In genomic region chr12:123389560-123390351, GRCh38 we compare ENCODE assay signal across 8 cellular contexts. TPM values are rescaled to one million over a fixed set of nuclear protein-coding genes. Genes with fewer than 3 reads are reported as not detected.
DNase-seq lines count a peak whose midpoint lies in the region; ATAC-seq and TF ChIP-seq lines count a peak whose summit lies in the region.

No MANE protein-coding gene starts in this region.

- H3K14ac ChIP-seq in IMR-90 (replicated peaks; ENCODE audit: low read depth, low read length): peak overlapping the region; percentile 81

- POLR2A ChIA-PET in IMR-90 (lab: Charles Lee; ENCODE audit: unreplicated experiment): no interaction called here

- H2BK120ac ChIP-seq in IMR-90 (ENCODE audit: low read depth, low read length): peak overlapping the region; percentile 15; the same call in 1 of the 2 replicates

- H4K20me1 ChIP-seq in IMR-90 (ENCODE audit: insufficient read depth, low read length): peaks cover 22% of the 10 kb centered on the region

- no peak overlapping the region for H4K91ac ChIP-seq in IMR-90 (ENCODE audit: insufficient read depth, low read depth, low read length)

- H3K9ac ChIP-seq in IMR-90 (ENCODE audit: low read depth, low read length): peak overlapping the region; percentile 58

- in situ Hi-C loops in ACHN (cut with HindIII; ENCODE audit: low pct_ligation_motif_present, low pct_unique_long_range_greater_than_20kb, low sequenced_read_pairs) (no loop called here), IMR-90 (cut with MboI; ENCODE audit: low sequenced_read_pairs) (no loop called here)

- ATAC-seq in GM18858 (IDR thresholded peaks at IDR 0.05; ENCODE audit: unreplicated experiment) (peak; percentile 4), IMR-90 (ENCODE audit: low read depth) (peak; percentile 30), GM21717 (IDR thresholded peaks at IDR 0.05; ENCODE audit: unreplicated experiment) (no peak)

- H3K23ac ChIP-seq in IMR-90 (ENCODE audit: low read depth, low read length): peak overlapping the region; percentile 79

- CTCF ChIA-PET in IMR-90 (lab: Yijun Ruan, JAX): interaction anchor here (0.5 kb wide), 1 partner anchor 10 kb away, joined by 3 read pairs; no protein-coding TSS in a partner anchor

- intact Hi-C loops in IMR-90 (cut with micrococcal nuclease): loop anchor here (5.0 to 10.0 kb wide), 2 partner anchors 43 to 415 kb away; partner anchors contain the start of gene OGFOD2

- BruUV-seq in IMR-90 (replicated peaks; lab: Mats Ljungman, UMichigan): no TSS peak

- peak overlapping the region; percentile 85 for H2AFZ ChIP-seq in IMR-90 (replicated peaks; ENCODE audit: low read length, poor library complexity)

- H3K4me1 ChIP-seq in IMR-90 (ENCODE audit: control insufficient read depth, insufficient read depth, low read length) (peaks cover 13% of the 10 kb centered on the region), neutrophil (ENCODE audit: control insufficient read depth in 1 of 2, insufficient read depth in 1 of 2, low read depth in 1 of 2, low read length in 1 of 2) (peaks cover 58 to 63% of the 10 kb centered on the region in 2 experiments)

- no peak overlapping the region for H2BK15ac ChIP-seq in IMR-90 (ENCODE audit: low read depth, low read length)

- H3K9me1 ChIP-seq in IMR-90 (ENCODE audit: insufficient read depth, low read length): peaks cover 18% of the 10 kb centered on the region; the same call in 1 of the 2 replicates

- dilution Hi-C loops in IMR-90 (cut with HindIII; ENCODE audit: low sequenced_read_pairs, unreplicated experiment): no loop called here

- no peak overlapping the region for H4K5ac ChIP-seq in IMR-90 (ENCODE audit: low read depth, low read length)

- H4K8ac ChIP-seq in IMR-90 (ENCODE audit: low read depth in 2 of 2, low read length in 2 of 2): peak overlapping the region in 1 of 2 experiments; percentile 63; a peak in 1 of 4 replicates

- no peak for TF ChIP-seq RAD21 in IMR-90 (IDR thresholded peaks at IDR 0.05; ENCODE audit: low read length)

- H3K4me3 ChIP-seq in IMR-90 (ENCODE audit: insufficient read depth, low read depth, low read length) (peak overlapping the region; percentile 78), foreskin fibroblast (ENCODE audit: low read depth in 1 of 2, low read length in 2 of 2) (peak overlapping the region; percentile 70 to 71), neutrophil (ENCODE audit: low read depth in 1 of 2, low read length in 1 of 2) (peak overlapping the region; percentile 69 to 77)

- H3K4ac ChIP-seq in IMR-90 (ENCODE audit: low read depth, low read length): peak overlapping the region; percentile 56

- peak overlapping the region; percentile 52; the same call in 1 of the 2 replicates for H3K56ac ChIP-seq in IMR-90 (ENCODE audit: extremely low read depth, insufficient read depth, low read length)

- no peak overlapping the region for H2BK20ac ChIP-seq in IMR-90 (ENCODE audit: low read depth, low read length)

- TF ChIP-seq CTCF in IMR-90 (conservative IDR thresholded peaks at IDR 0.05; ENCODE audit: low read depth, low read length) (0 out of 2 replicates have a peak, but pooled peaks have one; percentile 3), foreskin fibroblast (IDR thresholded peaks at IDR 0.05; ENCODE audit: low read depth, low read length) (no peak), neutrophil (IDR thresholded peaks at IDR 0.05) (no peak)

- H2AK9ac ChIP-seq in IMR-90 (replicated peaks; ENCODE audit: low read depth, low read length, poor library complexity): peak overlapping the region; percentile 89

- peak; percentile 40 for DNase-seq in ACHN
- DNase-seq in IMR-90: no peak
- peak; percentile 42 to 57 for DNase-seq in activated T-cell treated with anti-CD3 and anti-CD28 coated beads, Interleukin-2, amount 50 U/mL, for 48 hours
- peak; percentile 36 to 71 for DNase-seq in foreskin fibroblast
- no peak for DNase-seq in middle frontal gyrus (ENCODE audit: extremely low spot score, low spot score)

- peak overlapping the region; percentile 67 for H3K27ac ChIP-seq in IMR-90 (ENCODE audit: insufficient read depth, low read length)
- peak overlapping the region; percentile 89 for H3K27ac ChIP-seq in neutrophil

- H3K36me3 ChIP-seq in IMR-90 (ENCODE audit: control insufficient read depth, insufficient read depth, low read length) (peaks cover 35% of the 10 kb centered on the region), neutrophil (peaks cover 27% of the 10 kb centered on the region)

- peaks cover 48 to 78% of the 10 kb centered on the region in 2 experiments for H3K79me1 ChIP-seq in IMR-90 (ENCODE audit: low read depth in 1 of 2, low read length in 2 of 2)

- H3K9me3 ChIP-seq in IMR-90 (ENCODE audit: control insufficient read depth, insufficient read depth, low read length) (no peaks in the 10 kb centered on the region), neutrophil (no peaks in the 10 kb centered on the region)

- TF ChIP-seq POLR2A in IMR-90 (IDR thresholded peaks at IDR 0.05; ENCODE audit: low read depth, low read length): no peak

- H2AK5ac ChIP-seq in IMR-90 (ENCODE audit: low read depth, low read length): peak overlapping the region; percentile 57; the same call in 1 of the 2 replicates

- H2BK5ac ChIP-seq in IMR-90 (ENCODE audit: low read depth, low read length, poor library complexity, severe bottlenecking): no peak overlapping the region

- peak overlapping the region; percentile 89 for H3K4me2 ChIP-seq in IMR-90 (ENCODE audit: low read depth, low read length)

- 5% methylated on average over 48 of the region's 66 CpGs; no CpG with 5 or more reads in 1 of the 2 experiments for WGBS in IMR-90 (ENCODE audit: extremely low coverage in 2 of 2, insufficient read length in 1 of 2), 2 experiments

- H3K27me3 ChIP-seq in IMR-90 (ENCODE audit: control insufficient read depth, insufficient read depth, low read length) (no peaks in the 10 kb centered on the region), neutrophil (no peaks in the 10 kb centered on the region)

- no peak overlapping the region; the same call in 1 of the 2 replicates for H3K18ac ChIP-seq in IMR-90 (ENCODE audit: low read depth, low read length)

TF ChIP-seq in IMR-90, 13 proteins besides CTCF, POLR2A, EP300 and RAD21:
- TF ChIP-seq SMC3 (IDR thresholded peaks at IDR 0.05; ENCODE audit: low read depth, low read length) (no peak), MXI1 (IDR thresholded peaks at IDR 0.05; ENCODE audit: borderline replicate concordance, low read depth, low read length) (peak; percentile 51; the same call in 1 of the 2 replicates)

RNA-seq across cellular contexts. Expression of gene KMT5A, which starts 5.8 kb away (rescaled TPM):
- total RNA-seq in IMR-90 (2012; rRNA removed): 26.0 and 32.2 TPM in 2 replicates
- polyA plus RNA-seq in IMR-90 (2012; rRNA removed): 28.3 and 30.3 TPM in 2 replicates
- polyA plus RNA-seq in IMR-90 (2012; cell fraction: cytosol; rRNA removed): 16.3 and 17.9 TPM in 2 replicates
- polyA plus RNA-seq in IMR-90 (2012; cell fraction: nucleus; rRNA removed; ENCODE audit: low replicate concordance): 47.8 and 61.5 TPM in 2 replicates

RNA-seq across cellular contexts. Expression of gene SBNO1, which starts 25.1 kb away (rescaled TPM):
- 24.9 and 43.0 TPM in 2 replicates for total RNA-seq in IMR-90 (2012; rRNA removed)
- polyA plus RNA-seq in IMR-90 (2012; rRNA removed): 4.1 and 5.3 TPM in 2 replicates
- 1.5 TPM in 2 replicates for polyA plus RNA-seq in IMR-90 (2012; cell fraction: cytosol; rRNA removed)
- polyA plus RNA-seq in IMR-90 (2012; cell fraction: nucleus; rRNA removed; ENCODE audit: low replicate concordance): 2.1 and 6.2 TPM in 2 replicates

RNA-seq across cellular contexts. Expression of gene RILPL2, which starts 46.7 kb away (rescaled TPM):
- 1.8 and 2.2 TPM in 2 replicates for total RNA-seq in IMR-90 (2012; rRNA removed)
- 2.1 and 2.2 TPM in 2 replicates for polyA plus RNA-seq in IMR-90 (2012; rRNA removed)
- 2.0 TPM in 2 replicates for polyA plus RNA-seq in IMR-90 (2012; cell fraction: cytosol; rRNA removed)
- 0.61 and 0.91 TPM in 2 replicates for polyA plus RNA-seq in IMR-90 (2012; cell fraction: nucleus; rRNA removed; ENCODE audit: low replicate concordance)

Comparison
In these comparisons a context has a peak if more than half of its experiments do, and no peak if none do; other contexts are left out.
1. DNase-seq: peak in ACHN (single experiment), activated T-cell treated with anti-CD3 and anti-CD28 coated beads, Interleukin-2, amount 50 U/mL, for 48 hours (2 of 2) and foreskin fibroblast (2 of 2); none in IMR-90 (single experiment) and middle frontal gyrus (single experiment).
2. Peak in every context shown above with its lines, with median percentiles within 50 percentile points of each other: H3K4me3 ChIP-seq.